7 cellular contexts compared by ENCODE assay signal in the genomic region with DNA sequence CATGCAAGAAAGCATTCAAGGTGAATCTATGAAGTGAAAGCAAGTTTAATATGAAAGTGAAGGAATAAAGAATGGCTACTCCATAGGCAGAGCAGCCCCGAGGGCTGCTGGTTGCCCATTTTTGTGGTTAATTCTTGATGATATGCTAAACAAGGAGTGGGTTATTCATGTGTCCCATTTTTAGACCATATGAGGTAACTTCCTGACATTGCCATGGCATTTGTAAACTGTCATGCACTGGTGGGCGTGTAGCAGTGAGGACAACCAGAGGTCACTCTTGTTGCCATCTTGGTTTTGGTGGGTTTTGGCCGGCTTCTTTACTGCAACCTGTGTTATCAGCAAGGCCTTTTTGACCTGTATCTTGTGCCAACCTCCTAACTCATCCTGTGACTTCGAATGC. TPM values are rescaled to one million over a fixed set of nuclear protein-coding genes. Genes with fewer than 3 reads are reported as not detected.
A peak's percentile ranks its signal among the peaks of the same experiment; 100 is the strongest.
DNase-seq lines count a peak whose midpoint lies in the region; ATAC-seq and TF ChIP-seq lines count a peak whose summit lies in the region.
"Not testable (repeated sequence)": the region's sequence is repeated elsewhere in the genome, so short reads cannot be mapped to it uniquely, and the experiment has no call there.

No MANE protein-coding gene starts in this region.

- not testable (repeated sequence) for TF ChIP-seq CTCF in lower lobe of right lung (IDR thresholded peaks at IDR 0.05)

- not testable (repeated sequence) for ATAC-seq in activated T-helper 17 cell treated with anti-CD3 and anti-CD28 coated beads, Interleukin-2, amount 50 U/mL, for 72 hours (replicated peaks); lower lobe of right lung

- H3K9me3 Mint-ChIP-seq in CD4-positive, alpha-beta memory T cell: peaks cover 0 to 10% (median 1%) of the 10 kb centered on the region in 8 donors
- H3K9me3 Mint-ChIP-seq in activated T-helper 17 cell treated with anti-CD3 and anti-CD28 coated beads, Interleukin-2, amount 50 U/mL, for 72 hours: peaks cover 12% of the 10 kb centered on the region

- H3K4me1 ChIP-seq in CD4-positive, alpha-beta memory T cell (ENCODE audit: insufficient read depth, low read length): peaks cover 25% of the 10 kb centered on the region
- H3K4me1 ChIP-seq in lower lobe of right lung: peaks cover 22% of the 10 kb centered on the region

- H3K27me3 Mint-ChIP-seq in CD4-positive, alpha-beta memory T cell; activated T-helper 17 cell treated with anti-CD3 and anti-CD28 coated beads, Interleukin-2, amount 50 U/mL, for 72 hours: not testable (repeated sequence)

- H3K4me3 ChIP-seq in CD4-positive, alpha-beta memory T cell (ENCODE audit: low read length in 2 of 2); MG63; lower lobe of right lung: not testable (repeated sequence)

- intact Hi-C loops in CD4-positive, alpha-beta memory T cell (cut with micrococcal nuclease); lower lobe of right lung (cut with DNase I): not testable (repeated sequence)

- H3K4me1 Mint-ChIP-seq in CD4-positive, alpha-beta memory T cell: peaks cover 18 to 43% (median 30%) of the 10 kb centered on the region in 4 donors
- H3K4me1 Mint-ChIP-seq in activated T-helper 17 cell treated with anti-CD3 and anti-CD28 coated beads, Interleukin-2, amount 50 U/mL, for 72 hours: peaks cover 12% of the 10 kb centered on the region

- not testable (repeated sequence) for H3K9me3 ChIP-seq in CD4-positive, alpha-beta memory T cell (ENCODE audit: control insufficient read depth in 1 of 2, low read length in 2 of 2); MG63; lower lobe of right lung

- not testable (repeated sequence) for H3K27ac ChIP-seq in CD4-positive, alpha-beta memory T cell (ENCODE audit: low read depth, low read length)
- H3K27ac ChIP-seq in lower lobe of right lung: peak overlapping the region; percentile 50

- POLR2A ChIA-PET in CD4-positive, alpha-beta memory T cell (lab: Charles Lee; ENCODE audit: partially characterized antibody): interaction anchor here (2.9 kb wide), 1 partner anchor 49 kb away, joined by 11 read pairs; a partner anchor contains a TSS

- CTCF ChIA-PET in CD4-positive, alpha-beta memory T cell (lab: Charles Lee; ENCODE audit: partially characterized antibody): not testable (repeated sequence)

- DNase-seq in CD4-positive, alpha-beta memory T cell; lower lobe of right lung: not testable (repeated sequence)
- DNase-seq in MG63 (peak; percentile 16), RPMI7951 (ENCODE audit: low read depth) (peak; percentile 56), foreskin melanocyte (peak; percentile 65), renal cortical epithelial cell (ENCODE audit: low read depth) (peak; percentile 26)

- peak overlapping the region in 5 of 8 donors; percentile 21 to 93 (median 84) for H3K4me3 Mint-ChIP-seq in CD4-positive, alpha-beta memory T cell
- H3K4me3 Mint-ChIP-seq in activated T-helper 17 cell treated with anti-CD3 and anti-CD28 coated beads, Interleukin-2, amount 50 U/mL, for 72 hours: peak overlapping the region; percentile 35

- H3K27me3 ChIP-seq in CD4-positive, alpha-beta memory T cell (ENCODE audit: insufficient read depth, low read length); MG63; lower lobe of right lung (ENCODE audit: low read depth): not testable (repeated sequence)

- H3K27ac Mint-ChIP-seq in CD4-positive, alpha-beta memory T cell: peak overlapping the region in 5 of 7 donors; percentile 6 to 97 (median 87)
- H3K27ac Mint-ChIP-seq in activated T-helper 17 cell treated with anti-CD3 and anti-CD28 coated beads, Interleukin-2, amount 50 U/mL, for 72 hours: not testable (repeated sequence)

- peaks cover 0 to 11% of the 10 kb centered on the region in 2 donors for H3K36me3 Mint-ChIP-seq in CD4-positive, alpha-beta memory T cell
- H3K36me3 Mint-ChIP-seq in activated T-helper 17 cell treated with anti-CD3 and anti-CD28 coated beads, Interleukin-2, amount 50 U/mL, for 72 hours (ENCODE audit: low read depth): not testable (repeated sequence)

- H3K36me3 ChIP-seq in CD4-positive, alpha-beta memory T cell (ENCODE audit: insufficient read depth, low read length); MG63; lower lobe of right lung: not testable (repeated sequence)

RNA-seq across cellular contexts. Expression of a gene that starts 49.1 kb away (rescaled TPM):
- total RNA-seq in CD4-positive, alpha-beta memory T cell: 10 to 100 TPM; 84.6 to 91.7 TPM
- 10 to 100 TPM; 23.8 to 40.7 TPM for polyA plus RNA-seq in CD4-positive, alpha-beta memory T cell
- total RNA-seq in MG63 (2014; rRNA removed; shearing (Covaris generic); ENCODE audit: low replicate concordance): 15.7 and 19.7 TPM in 2 replicates
- 12.0 and 22.5 TPM in 2 replicates for total RNA-seq in RPMI7951 (2014; rRNA removed; shearing (Covaris generic))
- total RNA-seq in activated T-helper 17 cell treated with anti-CD3 and anti-CD28 coated beads, Interleukin-2, amount 50 U/mL, for 72 hours: 10 to 100 TPM; 38.4 to 39.6 TPM
- total RNA-seq in lower lobe of right lung (43.9 TPM), renal cortical epithelial cell (4.7 and 11.7 TPM in 2 replicates)
